Comparison of ENCODE assay signal across 10 cellular contexts in genomic region chr6:108002365-108003221, GRCh38. TPM values are rescaled to one million over a fixed set of nuclear protein-coding genes. Genes with fewer than 3 reads are reported as not detected.
DNase-seq lines count a peak whose midpoint lies in the region; ATAC-seq and TF ChIP-seq lines count a peak whose summit lies in the region.
"Had no signal": no experiment of that assay in that cellular context is flagged by ENCODE, and none has a peak within 500 bp of the region (broad histone marks: within the 10 kb centered on the region; RNA-seq: fewer than 3 reads in every experiment).

No MANE protein-coding gene starts in this region.

- H3K9me3 ChIP-seq in testis, result no peaks in the 10 kb centered on the region

- 72 to 76% methylated on average over 9 of the region's 9 CpGs for WGBS in testis, 2 donors

- CTCF ChIA-PET in activated CD8-positive, alpha-beta memory T cell treated with anti-CD3 and anti-CD28 coated beads, Interleukin-2, amount 10 ng/mL, durations not matched to agents 7 days and 5 days (lab: Charles Lee), result no interaction called here

- H3K4me1 Mint-ChIP-seq in activated CD8-positive, alpha-beta memory T cell treated with anti-CD3 and anti-CD28 coated beads, Interleukin-2, amount 10 ng/mL, durations not matched to agents 7 days and 5 days, result no peaks in the 10 kb centered on the region
- no peaks in the 10 kb centered on the region for H3K4me1 Mint-ChIP-seq in natural killer cell treated with Interleukin-12 subunit alpha and Interleukin-12 subunit beta and Interleukin-15 and Interleukin-18, amount 100 ng/mL, for 72 hours (ENCODE audit: low read depth in 2 of 2)

- no peak overlapping the region for H3K4me3 Mint-ChIP-seq in activated CD8-positive, alpha-beta memory T cell treated with anti-CD3 and anti-CD28 coated beads, Interleukin-2, amount 10 ng/mL, durations not matched to agents 7 days and 5 days
- no peak overlapping the region for H3K4me3 Mint-ChIP-seq in natural killer cell treated with Interleukin-12 subunit alpha and Interleukin-12 subunit beta and Interleukin-15 and Interleukin-18, amount 100 ng/mL, for 72 hours

- H3K27me3 ChIP-seq in testis, result no peaks in the 10 kb centered on the region

- intact Hi-C loops in testis (cut with DNase I; ENCODE audit: low total_unique reads), result no loop called here

- H3K27me3 Mint-ChIP-seq in activated CD8-positive, alpha-beta memory T cell treated with anti-CD3 and anti-CD28 coated beads, Interleukin-2, amount 10 ng/mL, durations not matched to agents 7 days and 5 days, result peaks cover 9% of the 10 kb centered on the region
- peaks cover 0 to 7% of the 10 kb centered on the region in 2 donors for H3K27me3 Mint-ChIP-seq in natural killer cell treated with Interleukin-12 subunit alpha and Interleukin-12 subunit beta and Interleukin-15 and Interleukin-18, amount 100 ng/mL, for 72 hours

- no peaks in the 10 kb centered on the region for H3K4me1 ChIP-seq in testis

- DNase-seq in COLO829 (ENCODE audit: low spot score) (peak; percentile 85), NCI-H524 (lab: John Stamatoyannopoulos, UW) (peak; percentile 68 to 91), dermis blood vessel endothelial cell (peak; percentile 11), midbrain (lab: John Stamatoyannopoulos, UW) (peak; percentile 86), testis (no peak), cerebellum (ENCODE audit: low spot score) (no peak)
- DNase-seq in activated CD8-positive, alpha-beta memory T cell treated with anti-CD3 and anti-CD28 coated beads, Interleukin-2, amount 10 ng/mL, durations not matched to agents 7 days and 5 days, result no peak
- no peak for DNase-seq in natural killer cell treated with Interleukin-12 subunit alpha and Interleukin-12 subunit beta and Interleukin-15 and Interleukin-18, amount 100 ng/mL, for 72 hours (ENCODE audit: low spot score)
- DNase-seq: DND-41 had no signal

- H3K36me3 Mint-ChIP-seq in activated CD8-positive, alpha-beta memory T cell treated with anti-CD3 and anti-CD28 coated beads, Interleukin-2, amount 10 ng/mL, durations not matched to agents 7 days and 5 days, result no peaks in the 10 kb centered on the region
- H3K36me3 Mint-ChIP-seq in natural killer cell treated with Interleukin-12 subunit alpha and Interleukin-12 subunit beta and Interleukin-15 and Interleukin-18, amount 100 ng/mL, for 72 hours, result no peaks in the 10 kb centered on the region

- no peak overlapping the region for H3K27ac ChIP-seq in testis
- H3K27ac ChIP-seq: HL-60 had no signal

- no peak for ATAC-seq in activated CD8-positive, alpha-beta memory T cell treated with anti-CD3 and anti-CD28 coated beads, Interleukin-2, amount 10 ng/mL, durations not matched to agents 7 days and 5 days
- no peak for ATAC-seq in natural killer cell treated with Interleukin-12 subunit alpha and Interleukin-12 subunit beta and Interleukin-15 and Interleukin-18, amount 100 ng/mL, for 72 hours

- no peak for TF ChIP-seq POLR2A in testis (IDR thresholded peaks at IDR 0.05)

- H3K4me3 ChIP-seq in testis, result no peak overlapping the region

- no peak for TF ChIP-seq CTCF in testis (IDR thresholded peaks at IDR 0.05)

- H3K36me3 ChIP-seq in testis (ENCODE audit: low read depth, missing control alignments), result no peaks in the 10 kb centered on the region

- H3K27ac Mint-ChIP-seq in activated CD8-positive, alpha-beta memory T cell treated with anti-CD3 and anti-CD28 coated beads, Interleukin-2, amount 10 ng/mL, durations not matched to agents 7 days and 5 days, result no peak overlapping the region
- H3K27ac Mint-ChIP-seq in natural killer cell treated with Interleukin-12 subunit alpha and Interleukin-12 subunit beta and Interleukin-15 and Interleukin-18, amount 100 ng/mL, for 72 hours, result no peak overlapping the region

- peaks cover 2% of the 10 kb centered on the region for H3K9me3 Mint-ChIP-seq in activated CD8-positive, alpha-beta memory T cell treated with anti-CD3 and anti-CD28 coated beads, Interleukin-2, amount 10 ng/mL, durations not matched to agents 7 days and 5 days (ENCODE audit: low read depth)
- H3K9me3 Mint-ChIP-seq in natural killer cell treated with Interleukin-12 subunit alpha and Interleukin-12 subunit beta and Interleukin-15 and Interleukin-18, amount 100 ng/mL, for 72 hours, result no peaks in the 10 kb centered on the region

RNA-seq across cellular contexts. Expression of gene SEC63, which starts 44.6 kb away (rescaled TPM):
- total RNA-seq in dermis blood vessel endothelial cell (19.2 and 34.5 TPM in 2 replicates), testis (10 to 100 TPM; 64.9 to 68.1 TPM), cerebellum (46.6 TPM)
- 10 to 100 TPM; 55.6 to 79.8 TPM for total RNA-seq in activated CD8-positive, alpha-beta memory T cell treated with anti-CD3 and anti-CD28 coated beads, Interleukin-2, amount 10 ng/mL, durations not matched to agents 7 days and 5 days
- total RNA-seq in natural killer cell treated with Interleukin-12 subunit alpha and Interleukin-12 subunit beta and Interleukin-15 and Interleukin-18, amount 100 ng/mL, for 72 hours, result 100 to 1,000 TPM; 106 to 116 TPM
- polyA plus RNA-seq in testis (ENCODE audit: insufficient read depth, low read depth, low replicate concordance), result 53.4 TPM

Comparison
In these comparisons a context has a peak if more than half of its experiments do, and no peak if none do; other contexts are left out.
1. DNase-seq: peak in COLO829 (single experiment), NCI-H524 (2 of 2), dermis blood vessel endothelial cell (single experiment) and midbrain (single experiment); none in activated CD8-positive, alpha-beta memory T cell treated with anti-CD3 and anti-CD28 coated beads, Interleukin-2, amount 10 ng/mL, durations not matched to agents 7 days and 5 days (single experiment), natural killer cell treated with Interleukin-12 subunit alpha and Interleukin-12 subunit beta and Interleukin-15 and Interleukin-18, amount 100 ng/mL, for 72 hours (single experiment), testis (single experiment) and cerebellum (single experiment).